ENCODE assay signal across 1 cellular context in the genomic region with DNA sequence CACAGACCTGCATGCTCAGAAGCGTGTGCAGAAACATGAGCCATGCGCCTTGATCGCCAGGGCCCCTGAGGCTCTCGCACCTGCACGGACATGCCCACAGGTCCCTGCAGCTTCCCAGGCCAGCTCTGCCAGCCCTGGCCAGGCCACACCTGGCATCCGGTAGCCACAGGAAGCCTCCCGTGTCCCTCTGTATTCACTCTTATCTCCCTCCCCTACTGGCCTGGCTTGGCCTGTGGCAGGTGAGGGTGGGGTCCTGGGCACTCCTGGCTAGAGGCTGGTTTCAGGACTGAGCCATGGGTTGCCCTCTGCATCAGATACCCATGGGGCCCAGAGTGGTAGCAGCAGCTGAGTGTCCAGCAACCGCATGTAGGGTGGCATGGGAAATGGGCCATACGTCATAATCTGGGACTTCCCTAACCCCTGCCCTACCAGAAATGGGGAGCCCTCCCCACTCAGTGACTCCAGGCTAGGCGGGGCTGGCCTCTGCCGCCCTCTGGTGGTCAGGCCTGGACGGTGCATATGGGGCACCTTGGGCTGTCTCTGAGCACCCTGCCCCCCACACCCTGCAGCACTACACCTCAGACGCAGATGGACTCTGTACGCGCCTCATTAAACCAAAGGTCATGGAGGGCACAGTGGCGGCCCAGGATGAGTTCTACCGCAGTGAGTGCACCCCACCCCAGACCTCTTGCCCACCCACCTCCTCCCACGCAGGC.
A peak's percentile ranks its signal among the peaks of the same experiment; 100 is the strongest.
TF ChIP-seq lines count a peak whose summit lies in the region.

No MANE protein-coding gene starts in this region.

TF ChIP-seq in HEK293, 187 proteins besides CTCF, POLR2A, EP300 and RAD21 (continued from another document):
- TF ChIP-seq PATZ1 (tag by site-specific recombination; IDR thresholded peaks at IDR 0.05) (peak; percentile 97), GLIS2 (tag by site-specific recombination; IDR thresholded peaks at IDR 0.05) (0 out of 2 replicates have a peak, but pooled peaks have one; percentile 12), ZNF830 (tag by site-specific recombination; IDR thresholded peaks at IDR 0.05; ENCODE audit: low read depth) (no peak), ZNF549 (tag by site-specific recombination; IDR thresholded peaks at IDR 0.05) (no peak), ZSCAN16 (tag by site-specific recombination; IDR thresholded peaks at IDR 0.05) (no peak), KLF17 (tag by site-specific recombination; IDR thresholded peaks at IDR 0.05) (peak; percentile 93), ZFHX2 (tag by site-specific recombination; conservative IDR thresholded peaks at IDR 0.05) (peak; percentile 71), ZNF423 (tag by site-specific recombination; IDR thresholded peaks at IDR 0.05) (no peak), ZNF121 (tag by site-specific recombination; IDR thresholded peaks at IDR 0.05) (no peak), SCRT1 (tag by site-specific recombination; IDR thresholded peaks at IDR 0.05; ENCODE audit: borderline replicate concordance) (no peak), YY2 (tag by site-specific recombination; IDR thresholded peaks at IDR 0.05) (no peak), ZNF747 (tag by site-specific recombination; IDR thresholded peaks at IDR 0.05) (no peak), PRDM1 (tag by site-specific recombination; IDR thresholded peaks at IDR 0.05) (no peak), ZNF175 (tag by site-specific recombination; IDR thresholded peaks at IDR 0.05) (no peak), ZBTB7A (tag by site-specific recombination; IDR thresholded peaks at IDR 0.05; ENCODE audit: low read depth) (peak; percentile 18; the same call in 1 of the 2 replicates), EGR2 (tag by site-specific recombination; IDR thresholded peaks at IDR 0.05; ENCODE audit: low read depth) (peak; percentile 47), ZEB2 (tag by site-specific recombination; IDR thresholded peaks at IDR 0.05) (peak; percentile 45; the same call in 1 of the 2 replicates), ZNF571 (tag by site-specific recombination; IDR thresholded peaks at IDR 0.05) (no peak), WT1 (tag by site-specific recombination; IDR thresholded peaks at IDR 0.05) (0 out of 2 replicates have a peak, but pooled peaks have one; percentile 25), ZNF658 (tag by site-specific recombination; IDR thresholded peaks at IDR 0.05) (no peak), ZBTB48 (tag by site-specific recombination; IDR thresholded peaks at IDR 0.05) (no peak; the same call in 1 of the 2 replicates), ZNF585B (tag by site-specific recombination; IDR thresholded peaks at IDR 0.05) (no peak), ZNF664 (tag by site-specific recombination; IDR thresholded peaks at IDR 0.05) (no peak), ZNF26 (tag by site-specific recombination; IDR thresholded peaks at IDR 0.05) (no peak), ZNF132 (tag by site-specific recombination; IDR thresholded peaks at IDR 0.05; ENCODE audit: borderline replicate concordance) (no peak)
- TF ChIP-seq, protein P1, sequence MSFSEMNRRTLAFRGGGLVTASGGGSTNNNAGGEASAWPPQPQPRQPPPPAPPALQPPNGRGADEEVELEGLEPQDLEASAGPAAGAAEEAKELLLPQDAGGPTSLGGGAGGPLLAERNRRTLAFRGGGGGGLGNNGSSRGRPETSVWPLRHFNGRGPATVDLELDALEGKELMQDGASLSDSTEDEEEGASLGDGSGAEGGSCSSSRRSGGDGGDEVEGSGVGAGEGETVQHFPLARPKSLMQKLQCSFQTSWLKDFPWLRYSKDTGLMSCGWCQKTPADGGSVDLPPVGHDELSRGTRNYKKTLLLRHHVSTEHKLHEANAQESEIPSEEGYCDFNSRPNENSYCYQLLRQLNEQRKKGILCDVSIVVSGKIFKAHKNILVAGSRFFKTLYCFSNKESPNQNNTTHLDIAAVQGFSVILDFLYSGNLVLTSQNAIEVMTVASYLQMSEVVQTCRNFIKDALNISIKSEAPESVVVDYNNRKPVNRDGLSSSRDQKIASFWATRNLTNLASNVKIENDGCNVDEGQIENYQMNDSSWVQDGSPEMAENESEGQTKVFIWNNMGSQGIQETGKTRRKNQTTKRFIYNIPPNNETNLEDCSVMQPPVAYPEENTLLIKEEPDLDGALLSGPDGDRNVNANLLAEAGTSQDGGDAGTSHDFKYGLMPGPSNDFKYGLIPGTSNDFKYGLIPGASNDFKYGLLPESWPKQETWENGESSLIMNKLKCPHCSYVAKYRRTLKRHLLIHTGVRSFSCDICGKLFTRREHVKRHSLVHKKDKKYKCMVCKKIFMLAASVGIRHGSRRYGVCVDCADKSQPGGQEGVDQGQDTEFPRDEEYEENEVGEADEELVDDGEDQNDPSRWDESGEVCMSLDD (tag by site-specific recombination; IDR thresholded peaks at IDR 0.05): peak; percentile 82; the same call in 1 of the 2 replicates
- TF ChIP-seq, protein P2, sequence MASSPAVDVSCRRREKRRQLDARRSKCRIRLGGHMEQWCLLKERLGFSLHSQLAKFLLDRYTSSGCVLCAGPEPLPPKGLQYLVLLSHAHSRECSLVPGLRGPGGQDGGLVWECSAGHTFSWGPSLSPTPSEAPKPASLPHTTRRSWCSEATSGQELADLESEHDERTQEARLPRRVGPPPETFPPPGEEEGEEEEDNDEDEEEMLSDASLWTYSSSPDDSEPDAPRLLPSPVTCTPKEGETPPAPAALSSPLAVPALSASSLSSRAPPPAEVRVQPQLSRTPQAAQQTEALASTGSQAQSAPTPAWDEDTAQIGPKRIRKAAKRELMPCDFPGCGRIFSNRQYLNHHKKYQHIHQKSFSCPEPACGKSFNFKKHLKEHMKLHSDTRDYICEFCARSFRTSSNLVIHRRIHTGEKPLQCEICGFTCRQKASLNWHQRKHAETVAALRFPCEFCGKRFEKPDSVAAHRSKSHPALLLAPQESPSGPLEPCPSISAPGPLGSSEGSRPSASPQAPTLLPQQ (tag by site-specific recombination; IDR thresholded peaks at IDR 0.05): peak; percentile 69
- TF ChIP-seq, protein P3, sequence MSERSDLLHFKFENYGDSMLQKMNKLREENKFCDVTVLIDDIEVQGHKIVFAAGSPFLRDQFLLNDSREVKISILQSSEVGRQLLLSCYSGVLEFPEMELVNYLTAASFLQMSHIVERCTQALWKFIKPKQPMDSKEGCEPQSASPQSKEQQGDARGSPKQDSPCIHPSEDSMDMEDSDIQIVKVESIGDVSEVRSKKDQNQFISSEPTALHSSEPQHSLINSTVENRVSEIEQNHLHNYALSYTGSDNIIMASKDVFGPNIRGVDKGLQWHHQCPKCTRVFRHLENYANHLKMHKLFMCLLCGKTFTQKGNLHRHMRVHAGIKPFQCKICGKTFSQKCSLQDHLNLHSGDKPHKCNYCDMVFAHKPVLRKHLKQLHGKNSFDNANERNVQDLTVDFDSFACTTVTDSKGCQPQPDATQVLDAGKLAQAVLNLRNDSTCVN (tag by site-specific recombination; optimal IDR thresholded peaks at IDR 0.05): peak; percentile 19
